1 cellular context compared by ENCODE assay signal in the genomic region with DNA sequence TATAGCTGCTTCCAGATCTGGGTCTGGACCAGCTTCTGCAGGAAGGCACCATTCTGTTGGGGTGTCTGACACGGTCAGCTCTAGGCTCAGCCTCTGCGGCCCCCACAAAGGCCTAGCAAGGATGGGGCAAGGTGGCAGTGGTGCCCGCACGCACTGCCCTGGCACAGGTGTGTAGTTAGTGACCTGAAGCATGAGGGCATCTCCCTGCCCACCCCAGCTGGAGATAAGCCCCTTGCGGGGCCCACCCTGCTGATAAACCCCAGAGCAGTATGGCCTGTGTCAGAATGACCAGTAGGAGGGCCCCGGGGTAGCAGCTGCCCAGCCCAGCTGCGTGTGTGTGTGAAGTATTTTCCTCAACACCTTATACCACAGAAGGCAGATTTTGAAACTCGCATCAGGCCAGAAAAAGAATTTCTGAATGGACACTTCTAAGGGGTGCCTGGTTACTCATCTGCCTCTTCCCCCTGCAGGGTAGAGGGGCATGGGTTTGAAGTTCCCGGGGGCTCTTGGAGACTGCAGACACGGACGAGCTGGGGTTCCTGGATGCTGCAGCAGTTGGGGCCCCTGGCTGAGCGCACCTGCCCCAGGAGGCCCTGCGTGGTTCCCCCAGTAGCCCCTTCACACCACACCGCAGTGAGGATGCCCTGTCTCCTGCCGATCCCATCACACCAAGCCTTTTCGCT.
TF ChIP-seq lines count a peak whose summit lies in the region.

No MANE protein-coding gene starts in this region.

TF ChIP-seq in A549, 52 proteins besides CTCF, POLR2A, EP300 and RAD21 (continued from another document):
- TF ChIP-seq, protein P1, sequence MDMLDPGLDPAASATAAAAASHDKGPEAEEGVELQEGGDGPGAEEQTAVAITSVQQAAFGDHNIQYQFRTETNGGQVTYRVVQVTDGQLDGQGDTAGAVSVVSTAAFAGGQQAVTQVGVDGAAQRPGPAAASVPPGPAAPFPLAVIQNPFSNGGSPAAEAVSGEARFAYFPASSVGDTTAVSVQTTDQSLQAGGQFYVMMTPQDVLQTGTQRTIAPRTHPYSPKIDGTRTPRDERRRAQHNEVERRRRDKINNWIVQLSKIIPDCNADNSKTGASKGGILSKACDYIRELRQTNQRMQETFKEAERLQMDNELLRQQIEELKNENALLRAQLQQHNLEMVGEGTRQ (IDR thresholded peaks at IDR 0.05) = no peak
- no peak for TF ChIP-seq SMC3 (IDR thresholded peaks at IDR 0.05)
- peak; percentile 16 for TF ChIP-seq FOSB (CRISPR knock-in tag; IDR thresholded peaks at IDR 0.05)
- TF ChIP-seq ESRRA (IDR thresholded peaks at IDR 0.05; ENCODE audit: borderline replicate concordance, low read length) = no peak
- TF ChIP-seq MAFK (IDR thresholded peaks at IDR 0.05; ENCODE audit: partially characterized antibody) = no peak
- no peak for TF ChIP-seq ZFP36 (IDR thresholded peaks at IDR 0.05; ENCODE audit: borderline replicate concordance, partially characterized antibody)
- peak; percentile 70; the same call in 1 of the 2 replicates for TF ChIP-seq POLR2AphosphoS2 (conservative IDR thresholded peaks at IDR 0.05; ENCODE audit: low read length)
- TF ChIP-seq FOSL2 (IDR thresholded peaks at IDR 0.05) = no peak
- 0 out of 2 replicates have a peak, but pooled peaks have one; percentile 6 for TF ChIP-seq FOSL2 (CRISPR knock-in tag; IDR thresholded peaks at IDR 0.05)
- peak; percentile 77 for TF ChIP-seq TFCP2L1 (CRISPR knock-in tag; IDR thresholded peaks at IDR 0.05)
- TF ChIP-seq JUN (IDR thresholded peaks at IDR 0.05) = no peak
- TF ChIP-seq HOXA7 (CRISPR knock-in tag; IDR thresholded peaks at IDR 0.05) = 0 out of 2 replicates have a peak, but pooled peaks have one; percentile 25
TF ChIP-seq in A549: peak in this region for 6.
